In genomic region chr3:41274944-41275668, GRCh38 we compare ENCODE assay signal across 17 cellular contexts.
DNase-seq lines count a peak whose midpoint lies in the region; ATAC-seq and TF ChIP-seq lines count a peak whose summit lies in the region.
"Had no signal": no experiment of that assay in that cellular context is flagged by ENCODE, and none has a peak within 500 bp of the region (broad histone marks: within the 10 kb centered on the region; RNA-seq: fewer than 3 reads in every experiment).

No MANE protein-coding gene starts in this region.

- no peak for ATAC-seq in HG02840 (IDR thresholded peaks at IDR 0.05; ENCODE audit: low FRiP score, unreplicated experiment)
- ATAC-seq: stimulated activated naive B cell treated with anti-CD40 and anti-IgM and Interleukin-4, amounts not matched to agents 10 μg/mL and 1 μg/mL and 100 μg/mL, for 72 hours had no signal

- H3K4me3 Mint-ChIP-seq in chondrocyte (ENCODE audit: unreplicated experiment) = no peak overlapping the region
- H3K4me3 Mint-ChIP-seq: activated naive CD8-positive, alpha-beta T cell treated with anti-CD3 and anti-CD28 coated beads for 36 hours; stimulated activated naive B cell treated with anti-CD40 and anti-IgM and Interleukin-4, amounts not matched to agents 10 μg/mL and 1 μg/mL and 100 μg/mL, for 72 hours had no signal

- H3K4me3 ChIP-seq in BJ (ENCODE audit: low read depth, low read length) = no peak overlapping the region
- H3K4me3 ChIP-seq in tibial artery = no peak overlapping the region
- H3K4me3 ChIP-seq: BLaER1 treated with 17β-estradiol and CSF1 and Interleukin-3, amounts not matched to agents 10 nM and 100 nM had no signal

- POLR2A ChIA-PET in BJ (lab: Charles Lee) = no interaction called here

- H3K27ac Mint-ChIP-seq in chondrocyte (ENCODE audit: unreplicated experiment) = peak overlapping the region; percentile 17
- H3K27ac Mint-ChIP-seq: activated naive CD8-positive, alpha-beta T cell treated with anti-CD3 and anti-CD28 coated beads for 36 hours; stimulated activated naive B cell treated with anti-CD40 and anti-IgM and Interleukin-4, amounts not matched to agents 10 μg/mL and 1 μg/mL and 100 μg/mL, for 72 hours had no signal

- H3K9me3 Mint-ChIP-seq in chondrocyte (ENCODE audit: low read depth) = peaks cover 5% of the 10 kb centered on the region

- no peak overlapping the region for H3K27ac ChIP-seq in tibial artery
- H3K27ac ChIP-seq: BLaER1 treated with 17β-estradiol and CSF1 and Interleukin-3, amounts not matched to agents 10 nM and 100 nM; parathyroid adenoma had no signal

- DNase-seq in BJ (ENCODE audit: low read depth) (peak; percentile 39), LHCN-M2 (ENCODE audit: low read depth) (peak; percentile 86), chondrocyte (ENCODE audit: low spot score) (no peak), left kidney (ENCODE audit: low read depth, low spot score) (peak; percentile 28), tibial artery (no peak), NCI-H128 (lab: John Stamatoyannopoulos, UW; ENCODE audit: unreplicated experiment) (no peak), NCI-H1417 (lab: John Stamatoyannopoulos, UW) (no peak)
- DNase-seq: activated naive CD8-positive, alpha-beta T cell treated with anti-CD3 and anti-CD28 coated beads for 36 hours; hippocampal formation; mesendoderm; NCI-H510A treated with DMSO at 0.1 percent for 48 hours; Right ventricle myocardium superior; stimulated activated CD4-positive, alpha-beta T cell treated with anti-CD3 and anti-CD28 coated beads, Interleukin-1b, Interleukin-23, amount 100 ng/mL, for 48 hours; stimulated activated naive B cell treated with anti-CD40 and anti-IgM and Interleukin-4, amounts not matched to agents 10 μg/mL and 1 μg/mL and 100 μg/mL, for 72 hours had no signal

- TF ChIP-seq CTCF in BJ (IDR thresholded peaks at IDR 0.05; ENCODE audit: insufficient read depth, low read depth, low read length) (no peak), chondrocyte (IDR thresholded peaks at IDR 0.05) (no peak), tibial artery (IDR thresholded peaks at IDR 0.05) (no peak)

- no peaks in the 10 kb centered on the region for H3K36me3 ChIP-seq in BJ (ENCODE audit: control insufficient read depth, insufficient read depth, low read length)
- no peaks in the 10 kb centered on the region for H3K36me3 ChIP-seq in tibial artery
- H3K36me3 ChIP-seq: BLaER1 treated with 17β-estradiol and CSF1 and Interleukin-3, amounts not matched to agents 10 nM and 100 nM had no signal

- peaks cover 13% of the 10 kb centered on the region for H3K4me1 Mint-ChIP-seq in chondrocyte (ENCODE audit: low read depth)
- H3K4me1 Mint-ChIP-seq: activated naive CD8-positive, alpha-beta T cell treated with anti-CD3 and anti-CD28 coated beads for 36 hours had no signal

- H3K4me1 ChIP-seq in tibial artery = no peaks in the 10 kb centered on the region
- H3K4me1 ChIP-seq: BLaER1 treated with 17β-estradiol and CSF1 and Interleukin-3, amounts not matched to agents 10 nM and 100 nM; parathyroid adenoma had no signal

- no peaks in the 10 kb centered on the region for H3K27me3 Mint-ChIP-seq in chondrocyte (ENCODE audit: low read depth)
- H3K27me3 Mint-ChIP-seq: activated naive CD8-positive, alpha-beta T cell treated with anti-CD3 and anti-CD28 coated beads for 36 hours; stimulated activated naive B cell treated with anti-CD40 and anti-IgM and Interleukin-4, amounts not matched to agents 10 μg/mL and 1 μg/mL and 100 μg/mL, for 72 hours had no signal

- intact Hi-C loops in tibial artery (cut with DNase I; ENCODE audit: low total_unique reads) = no loop called here

- peaks cover 0 to 5% (median 0%) of the 10 kb centered on the region in 3 donors for H3K9me3 ChIP-seq in tibial artery

- peaks cover 3% of the 10 kb centered on the region for H3K36me3 Mint-ChIP-seq in chondrocyte (ENCODE audit: low read depth)

- CTCF ChIA-PET in BJ (lab: Yijun Ruan, JAX) = interaction anchor here (0.8 kb wide), 1 partner anchor 55 kb away, joined by 3 read pairs; no protein-coding TSS in a partner anchor

- no peaks in the 10 kb centered on the region for H3K27me3 ChIP-seq in BJ (ENCODE audit: control insufficient read depth, insufficient read depth, low read length)
- H3K27me3 ChIP-seq in tibial artery = no peaks in the 10 kb centered on the region
- H3K27me3 ChIP-seq: BLaER1 treated with 17β-estradiol and CSF1 and Interleukin-3, amounts not matched to agents 10 nM and 100 nM had no signal

Comparison
In these comparisons a context has a peak if more than half of its experiments do, and no peak if none do; other contexts are left out.
1. DNase-seq: peak in BJ (single experiment), LHCN-M2 (single experiment) and left kidney (single experiment); none in chondrocyte (single experiment), tibial artery (0 of 2), NCI-H128 (single experiment) and NCI-H1417 (0 of 3).